In genomic region chr1:39554277-39554676, GRCh38 we compare ENCODE assay signal across 32 cellular contexts.
"Had no signal": no experiment of that assay in that cellular context is flagged by ENCODE, and none has a peak within 500 bp of the region (broad histone marks: within the 10 kb centered on the region; RNA-seq: fewer than 3 reads in every experiment).

No MANE protein-coding gene starts in this region.

- H3K27me3 ChIP-seq: adrenal gland, ascending aorta, body of pancreas, brain microvascular endothelial cell, breast epithelium had no signal

- H3K27ac ChIP-seq: adrenal gland, ascending aorta, body of pancreas, brain microvascular endothelial cell, breast epithelium, cardiac muscle cell had no signal

- ATAC-seq: activated naive CD4-positive, alpha-beta T cell treated with anti-CD3 and anti-CD28 coated beads, Interleukin-2, amount 50 U/mL, for 72 hours; activated naive CD8-positive, alpha-beta T cell treated with anti-CD3 and anti-CD28 coated beads, Interleukin-2, amount 50 U/mL, for 24 hours; activated T-cell treated with anti-CD3 and anti-CD28 coated beads, Interleukin-2, amount 50 U/mL, for 4 hours; activated T-cell treated with anti-CD3 and anti-CD28 coated beads, Interleukin-2, amount 50 U/mL, for 72 hours; activated T-helper 17 cell treated with anti-CD3 and anti-CD28 coated beads, Interleukin-2, amount 50 U/mL, for 72 hours; body of pancreas had no signal

- H3K4me1 ChIP-seq: body of pancreas, breast epithelium had no signal

- H3K36me3 ChIP-seq: breast epithelium, cardiac muscle cell had no signal

- H3K4me3 ChIP-seq: adrenal gland, ascending aorta, body of pancreas, breast epithelium, cardiac muscle cell had no signal

- DNase-seq: activated effector memory CD4-positive, alpha-beta T cell treated with anti-CD3 and anti-CD28 coated beads, Interleukin-2, amount 50 U/mL, for 16 hours; activated effector memory CD4-positive, alpha-beta T cell treated with Interleukin-2 at 50 U/mL for 16 hours; activated gamma-delta T cell; activated gamma-delta T cell treated with Interleukin-2 at 50 U/mL for 16 hours; activated naive CD4-positive, alpha-beta T cell; activated naive CD4-positive, alpha-beta T cell treated with anti-CD3 and anti-CD28 coated beads for 36 hours; activated naive CD4-positive, alpha-beta T cell treated with anti-CD3 and anti-CD28 coated beads, Interleukin-2, amount 10 ng/mL, durations not matched to agents 7 days and 5 days; activated naive CD4-positive, alpha-beta T cell treated with anti-CD3 and anti-CD28 coated beads, Interleukin-2, amount 50 U/mL, for 16 hours; activated naive CD4-positive, alpha-beta T cell treated with Interleukin-2 at 50 U/mL for 16 hours; activated naive CD8-positive, alpha-beta T cell treated with anti-CD3 and anti-CD28 coated beads for 36 hours; activated naive CD8-positive, alpha-beta T cell treated with anti-CD3 and anti-CD28 coated beads, Interleukin-2, amount 10 ng/mL, durations not matched to agents 7 days and 5 days; activated naive CD8-positive, alpha-beta T cell treated with anti-CD3 and anti-CD28 coated beads, Interleukin-2, amount 50 U/mL, for 24 hours; activated T-cell treated with anti-CD3 and anti-CD28 coated beads, Interleukin-2, amount 50 U/mL, for 1 hour; activated T-cell treated with anti-CD3 and anti-CD28 coated beads, Interleukin-2, amount 50 U/mL, for 24 hours; activated T-cell treated with anti-CD3 and anti-CD28 coated beads, Interleukin-2, amount 50 U/mL, for 4 hours; activated T-cell treated with anti-CD3 and anti-CD28 coated beads, Interleukin-2, amount 50 U/mL, for 48 hours; activated T-cell treated with anti-CD3 and anti-CD28 coated beads, Interleukin-2, amount 50 U/mL, for 72 hours; adrenal gland; amniotic stem cell; amygdala; anterior cingulate cortex; aorta; body of pancreas; brain microvascular endothelial cell; caudate nucleus; central memory CD4-positive, alpha-beta T cell; cerebellar nuclear complex had no signal

- H3K9me3 ChIP-seq: adrenal gland, ascending aorta, body of pancreas, breast epithelium had no signal
